In the genomic region with DNA sequence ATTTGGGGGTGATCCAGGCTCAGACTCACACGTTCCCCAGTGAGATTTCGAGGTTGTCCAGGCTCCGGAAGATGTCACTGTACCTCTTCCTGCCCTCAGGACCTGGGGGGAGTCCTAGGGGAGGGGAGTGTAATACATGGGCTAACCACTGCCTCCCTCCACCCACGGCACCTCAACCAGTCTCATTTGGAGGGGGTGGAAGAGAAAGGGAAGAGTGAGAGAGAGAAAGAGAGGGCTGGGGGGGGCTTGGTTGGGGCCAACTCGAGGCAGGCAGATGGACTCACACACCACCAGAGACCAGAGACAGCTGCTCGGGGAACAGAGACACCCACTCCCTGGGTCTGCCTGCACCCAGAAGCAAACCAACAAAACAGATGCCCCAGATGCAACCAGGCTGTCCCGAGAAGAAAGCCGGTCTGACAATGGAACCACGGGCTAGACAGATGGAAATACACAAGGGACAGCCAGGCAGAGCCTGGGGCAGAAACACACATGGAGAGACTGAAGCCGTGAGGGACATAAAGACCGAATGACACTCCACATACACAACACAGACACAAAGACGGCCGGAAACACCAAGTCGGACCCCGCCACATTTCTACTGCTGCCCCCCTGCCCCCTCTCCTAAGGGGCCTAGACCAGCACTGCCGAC, we compare ENCODE assay signal across 7 cellular contexts. TPM values are rescaled to one million over a fixed set of nuclear protein-coding genes. Genes with fewer than 3 reads are reported as not detected.
A peak's percentile ranks its signal among the peaks of the same experiment; 100 is the strongest.
DNase-seq lines count a peak whose midpoint lies in the region; ATAC-seq and TF ChIP-seq lines count a peak whose summit lies in the region.

No MANE protein-coding gene starts in this region.

- H3K4me1 ChIP-seq in neural progenitor cell = no peaks in the 10 kb centered on the region

- H3K27ac ChIP-seq in neural progenitor cell = no peak overlapping the region

- H3K27ac Mint-ChIP-seq in neural progenitor cell = peak overlapping the region; percentile 23

- peaks cover 5% of the 10 kb centered on the region for H4K20me1 ChIP-seq in neural progenitor cell (ENCODE audit: low read depth)

- no peaks in the 10 kb centered on the region for H3K36me3 ChIP-seq in neural progenitor cell

- peaks cover 11% of the 10 kb centered on the region for H3K4me1 Mint-ChIP-seq in neural progenitor cell

- DNase-seq in activated CD4-positive, alpha-beta T cell treated with anti-CD3 and anti-CD28 coated beads for 4 hours = peak; percentile 48 to 62
- DNase-seq in epidermal melanocyte (ENCODE audit: insufficient read length, low spot score) (peak; percentile 66), neural progenitor cell (ENCODE audit: low spot score) (peak; percentile 26), NCI-H1092 treated with DMSO at 0.1 percent for 48 hours (lab: John Stamatoyannopoulos, UW) (no peak), NCI-H2227 (lab: John Stamatoyannopoulos, UW; ENCODE audit: unreplicated experiment) (no peak)

- H3K4me3 Mint-ChIP-seq in neural progenitor cell = peak overlapping the region; percentile 89

- H3K9ac ChIP-seq in neural progenitor cell = peak overlapping the region; percentile 28

- no peaks in the 10 kb centered on the region for H3K27me3 ChIP-seq in neural progenitor cell

- peak overlapping the region; percentile 88 for H3K4me3 ChIP-seq in neural progenitor cell

- TF ChIP-seq CTCF in neural progenitor cell (IDR thresholded peaks at IDR 0.05) = no peak

- H3K27me3 Mint-ChIP-seq in neural progenitor cell (ENCODE audit: insufficient read depth, low read depth) = peaks cover 2% of the 10 kb centered on the region

- H3K9me3 Mint-ChIP-seq in neural progenitor cell = no peaks in the 10 kb centered on the region

- H3K4me2 ChIP-seq in neural progenitor cell = peak overlapping the region; percentile 94

- H3K36me3 Mint-ChIP-seq in neural progenitor cell = peaks cover 8% of the 10 kb centered on the region

- peak; percentile 33 for TF ChIP-seq POLR2A in GM15510 (IDR thresholded peaks at IDR 0.05; ENCODE audit: borderline replicate concordance, extremely low read depth, insufficient read length)

- H3F3A ChIP-seq in neural progenitor cell (ENCODE audit: low read depth) = peaks cover 18% of the 10 kb centered on the region

- ATAC-seq in HG03521 (IDR thresholded peaks at IDR 0.05; ENCODE audit: unreplicated experiment) = peak; percentile 10

- H2AFZ ChIP-seq in neural progenitor cell (replicated peaks) = peak overlapping the region; percentile 90

- no peaks in the 10 kb centered on the region for H3K79me2 ChIP-seq in neural progenitor cell (ENCODE audit: low read depth)

- H3K9me3 ChIP-seq in neural progenitor cell (ENCODE audit: low read depth) = no peaks in the 10 kb centered on the region

RNA-seq across cellular contexts. Expression of gene GMIP, which starts 0.8 kb away (rescaled TPM):
- 6.4 and 7.9 TPM in 2 replicates for total RNA-seq in neural progenitor cell (ENCODE audit: low replicate concordance)

RNA-seq across cellular contexts. Expression of gene LPAR2, which starts 14.6 kb away (rescaled TPM):
- 21.2 and 64.8 TPM in 2 replicates for total RNA-seq in neural progenitor cell (ENCODE audit: low replicate concordance)

RNA-seq across cellular contexts. Expression of gene ATP13A1, which starts 20.8 kb away (rescaled TPM):
- 19.2 and 181 TPM in 2 replicates for total RNA-seq in neural progenitor cell (ENCODE audit: low replicate concordance)

RNA-seq across cellular contexts. Expression of gene PBX4, which starts 24.1 kb away (rescaled TPM):
- total RNA-seq in neural progenitor cell (ENCODE audit: low replicate concordance) = 3.2 and 4.8 TPM in 2 replicates

RNA-seq across cellular contexts. Expression of gene ZNF101, which starts 26.0 kb away (rescaled TPM):
- total RNA-seq in neural progenitor cell (ENCODE audit: low replicate concordance) = 22.6 and 29.5 TPM in 2 replicates

Comparison
In these comparisons a context has a peak if more than half of its experiments do, and no peak if none do; other contexts are left out.
1. DNase-seq: peak in activated CD4-positive, alpha-beta T cell treated with anti-CD3 and anti-CD28 coated beads for 4 hours (2 of 2), epidermal melanocyte (single experiment) and neural progenitor cell (single experiment); none in NCI-H1092 treated with DMSO at 0.1 percent for 48 hours (single experiment) and NCI-H2227 (single experiment).